ENCODE assay signal across 9 cellular contexts in the genomic region with DNA sequence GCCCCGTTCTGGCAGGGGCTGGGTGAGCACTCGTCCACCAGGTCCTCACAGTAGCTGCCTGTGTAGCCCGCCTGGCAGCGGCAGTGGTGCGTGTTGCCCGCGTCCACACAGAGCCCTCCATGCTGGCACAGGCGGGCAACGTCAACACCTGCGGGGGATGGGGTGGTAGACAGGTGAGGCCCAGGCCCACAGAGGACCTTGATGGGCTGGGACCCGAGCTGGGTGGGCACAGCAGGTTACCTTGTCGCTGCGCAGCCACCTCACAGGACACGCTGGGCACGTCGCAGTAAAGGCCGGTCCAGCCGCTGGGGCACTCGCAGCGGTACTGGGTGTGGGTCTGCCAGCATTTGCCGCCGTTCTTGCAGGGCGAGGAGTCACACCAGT.
"Had no signal": no experiment of that assay in that cellular context is flagged by ENCODE, and none has a peak within 500 bp of the region (broad histone marks: within the 10 kb centered on the region; RNA-seq: fewer than 3 reads in every experiment).

No MANE protein-coding gene starts in this region.

- H3K4me3 ChIP-seq: GM23248 had no signal

- H3K27ac Mint-ChIP-seq: H9, HFFc6 had no signal

- H3K9ac ChIP-seq: GM23248, KMS-11 had no signal

- DNase-seq: GM23248, GOT3, H9, HCEC 1CT, HFFc6, IMR-90, KBM-7 had no signal

- H2AFZ ChIP-seq: GM23248 had no signal

- H3K4me3 Mint-ChIP-seq: H9, HFFc6 had no signal

- H3K4me1 Mint-ChIP-seq: H9 had no signal

- H3K4me2 ChIP-seq: KMS-11 had no signal

- H3K27ac ChIP-seq: GM23248, HL-60, KMS-11 had no signal

- H3K9me3 Mint-ChIP-seq: H9, HFFc6 had no signal
